15 cellular contexts compared by ENCODE assay signal in the genomic region with DNA sequence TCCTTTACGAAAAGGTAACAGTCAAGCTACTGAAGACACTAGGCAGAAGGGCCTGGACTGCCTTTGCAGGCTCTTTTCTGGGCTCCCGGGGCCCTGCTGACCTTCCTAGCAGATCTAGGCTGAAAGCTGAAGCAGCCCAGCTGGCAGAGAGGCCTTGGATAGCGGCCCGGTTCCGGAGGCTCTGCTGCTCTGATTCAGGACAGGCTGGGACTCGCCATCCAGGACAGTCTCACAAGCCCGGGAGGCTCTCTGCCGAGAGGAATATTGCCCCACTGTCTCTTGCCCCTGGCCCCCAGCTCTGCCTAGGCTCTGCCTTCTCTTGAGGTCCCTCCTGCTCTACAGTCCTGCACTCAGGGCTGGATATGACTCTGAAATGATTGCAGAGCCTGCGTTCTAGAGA.
DNase-seq lines count a peak whose midpoint lies in the region; ATAC-seq and TF ChIP-seq lines count a peak whose summit lies in the region.
"Had no signal": no experiment of that assay in that cellular context is flagged by ENCODE, and none has a peak within 500 bp of the region (broad histone marks: within the 10 kb centered on the region; RNA-seq: fewer than 3 reads in every experiment).

No MANE protein-coding gene starts in this region.

- H3K36me3 ChIP-seq in heart left ventricle: no peaks in the 10 kb centered on the region
- H3K36me3 ChIP-seq in muscle layer of colon (ENCODE audit: insufficient read depth, low read length): no peaks in the 10 kb centered on the region

- H3K4me3 ChIP-seq in heart left ventricle: no peak overlapping the region
- H3K4me3 ChIP-seq in muscle layer of colon (ENCODE audit: low read depth in 1 of 2, low read length in 2 of 2): no peak overlapping the region

- H3K27me3 Mint-ChIP-seq in activated T-helper 17 cell treated with anti-CD3 and anti-CD28 coated beads, Interleukin-2, amount 50 U/mL, for 72 hours: peaks cover 16% of the 10 kb centered on the region
- H3K27me3 Mint-ChIP-seq: stimulated activated naive CD8-positive, alpha-beta T cell treated with anti-CD3 and anti-CD28 coated beads, Interleukin-15, Interleukin-2, amounts not matched to agents 100 ng/mL and 50 ng/mL, for 24 hours had no signal

- WGBS in heart left ventricle, 4 donors: 46 to 77% (median 54%) methylated on average over 6 to 9 of the region's 9 CpGs

- H3K9me3 ChIP-seq in heart left ventricle (no peaks in the 10 kb centered on the region), muscle layer of colon (ENCODE audit: low read length) (no peaks in the 10 kb centered on the region)

- H3K36me3 Mint-ChIP-seq in activated T-helper 17 cell treated with anti-CD3 and anti-CD28 coated beads, Interleukin-2, amount 50 U/mL, for 72 hours (ENCODE audit: low read depth): no peaks in the 10 kb centered on the region
- H3K36me3 Mint-ChIP-seq: CD4-positive, alpha-beta memory T cell had no signal

- ATAC-seq in heart left ventricle (peak; percentile 57 to 92 (median 86)), GM19467 (IDR thresholded peaks at IDR 0.05; ENCODE audit: unreplicated experiment) (no peak)
- ATAC-seq in activated T-helper 17 cell treated with anti-CD3 and anti-CD28 coated beads, Interleukin-2, amount 50 U/mL, for 72 hours (replicated peaks): no peak

- intact Hi-C loops in heart left ventricle (cut with DNase I): loop anchor here in 8 of 10 donors (1.0 to 10.0 kb wide), 7 partner anchors 71 to 291 kb away; no protein-coding TSS in a partner anchor

- no peaks in the 10 kb centered on the region for H3K4me1 Mint-ChIP-seq in activated T-helper 17 cell treated with anti-CD3 and anti-CD28 coated beads, Interleukin-2, amount 50 U/mL, for 72 hours

- peaks cover 0 to 14% (median 11%) of the 10 kb centered on the region in 12 donors for H3K4me1 ChIP-seq in heart left ventricle
- peaks cover 17% of the 10 kb centered on the region for H3K4me1 ChIP-seq in muscle layer of colon (ENCODE audit: insufficient read depth, low read length)
- H3K4me1 ChIP-seq: parathyroid adenoma had no signal

- no peaks in the 10 kb centered on the region for H3K9me3 Mint-ChIP-seq in activated T-helper 17 cell treated with anti-CD3 and anti-CD28 coated beads, Interleukin-2, amount 50 U/mL, for 72 hours
- H3K9me3 Mint-ChIP-seq: activated CD8-positive, alpha-beta T cell treated with anti-CD3 and anti-CD28 coated beads for 36 hours; CD4-positive, alpha-beta memory T cell; dendritic cell treated with granulocyte-macrophage colony-stimulating factor and Interleukin-4, amounts not matched to agents 40 ng/mL and 50 ng/mL, for 4 days; stimulated activated naive CD8-positive, alpha-beta T cell treated with anti-CD3 and anti-CD28 coated beads, Interleukin-15, Interleukin-2, amounts not matched to agents 100 ng/mL and 50 ng/mL, for 24 hours had no signal

- H3K4me3 Mint-ChIP-seq in activated T-helper 17 cell treated with anti-CD3 and anti-CD28 coated beads, Interleukin-2, amount 50 U/mL, for 72 hours: no peak overlapping the region
- H3K4me3 Mint-ChIP-seq: activated CD8-positive, alpha-beta T cell treated with anti-CD3 and anti-CD28 coated beads for 36 hours; CD4-positive, alpha-beta memory T cell; dendritic cell treated with granulocyte-macrophage colony-stimulating factor and Interleukin-4, amounts not matched to agents 40 ng/mL and 50 ng/mL, for 4 days; stimulated activated naive CD8-positive, alpha-beta T cell treated with anti-CD3 and anti-CD28 coated beads, Interleukin-15, Interleukin-2, amounts not matched to agents 100 ng/mL and 50 ng/mL, for 24 hours had no signal

- H3K9ac ChIP-seq in muscle layer of colon (ENCODE audit: low read length): no peak overlapping the region
- H3K9ac ChIP-seq: parathyroid adenoma had no signal

- H3K27ac ChIP-seq in heart left ventricle (peak overlapping the region in 5 of 12 donors; percentile 12 to 34 (median 19)), muscle layer of colon (ENCODE audit: low read depth, low read length) (peak overlapping the region; percentile 66)
- H3K27ac ChIP-seq: parathyroid adenoma had no signal

- no peak for TF ChIP-seq POLR2A in heart left ventricle (IDR thresholded peaks at IDR 0.05)

- no peak overlapping the region for H3K27ac Mint-ChIP-seq in activated T-helper 17 cell treated with anti-CD3 and anti-CD28 coated beads, Interleukin-2, amount 50 U/mL, for 72 hours
- H3K27ac Mint-ChIP-seq: activated CD8-positive, alpha-beta T cell treated with anti-CD3 and anti-CD28 coated beads for 36 hours; CD4-positive, alpha-beta memory T cell; dendritic cell treated with granulocyte-macrophage colony-stimulating factor and Interleukin-4, amounts not matched to agents 40 ng/mL and 50 ng/mL, for 4 days; stimulated activated naive CD8-positive, alpha-beta T cell treated with anti-CD3 and anti-CD28 coated beads, Interleukin-15, Interleukin-2, amounts not matched to agents 100 ng/mL and 50 ng/mL, for 24 hours had no signal

- DNase-seq in anterior cingulate cortex (lab: John Stamatoyannopoulos, UW): peak in 55 of 58 donors; percentile 10 to 88 (median 66)
- peak; percentile 63 to 82 (median 77) for DNase-seq in heart left ventricle
- peak; percentile 82 for DNase-seq in ureter (ENCODE audit: low spot score)
- no peak for DNase-seq in NCI-H1105 (lab: John Stamatoyannopoulos, UW)
- no peak for DNase-seq in activated CD8-positive, alpha-beta memory T cell treated with anti-CD3 and anti-CD28 coated beads, Interleukin-2, amount 50 U/mL, for 48 hours
- DNase-seq: GDM1, T1000 had no signal

- TF ChIP-seq CTCF in heart left ventricle (IDR thresholded peaks at IDR 0.05): no peak

- H3K27me3 ChIP-seq in heart left ventricle (no peaks in the 10 kb centered on the region), muscle layer of colon (ENCODE audit: control insufficient read depth in 1 of 2, insufficient read depth in 2 of 2, low read length in 2 of 2) (no peaks in the 10 kb centered on the region)

Comparison
In these comparisons a context has a peak if more than half of its experiments do, and no peak if none do; other contexts are left out.
1. DNase-seq: peak in anterior cingulate cortex (55 of 58), heart left ventricle (5 of 5) and ureter (single experiment); none in NCI-H1105 (single experiment) and activated CD8-positive, alpha-beta memory T cell treated with anti-CD3 and anti-CD28 coated beads, Interleukin-2, amount 50 U/mL, for 48 hours (single experiment).
2. ATAC-seq: peak in heart left ventricle (4 of 4); none in activated T-helper 17 cell treated with anti-CD3 and anti-CD28 coated beads, Interleukin-2, amount 50 U/mL, for 72 hours (single experiment) and GM19467 (single experiment).